13 cellular contexts compared by ENCODE assay signal in the genomic region with DNA sequence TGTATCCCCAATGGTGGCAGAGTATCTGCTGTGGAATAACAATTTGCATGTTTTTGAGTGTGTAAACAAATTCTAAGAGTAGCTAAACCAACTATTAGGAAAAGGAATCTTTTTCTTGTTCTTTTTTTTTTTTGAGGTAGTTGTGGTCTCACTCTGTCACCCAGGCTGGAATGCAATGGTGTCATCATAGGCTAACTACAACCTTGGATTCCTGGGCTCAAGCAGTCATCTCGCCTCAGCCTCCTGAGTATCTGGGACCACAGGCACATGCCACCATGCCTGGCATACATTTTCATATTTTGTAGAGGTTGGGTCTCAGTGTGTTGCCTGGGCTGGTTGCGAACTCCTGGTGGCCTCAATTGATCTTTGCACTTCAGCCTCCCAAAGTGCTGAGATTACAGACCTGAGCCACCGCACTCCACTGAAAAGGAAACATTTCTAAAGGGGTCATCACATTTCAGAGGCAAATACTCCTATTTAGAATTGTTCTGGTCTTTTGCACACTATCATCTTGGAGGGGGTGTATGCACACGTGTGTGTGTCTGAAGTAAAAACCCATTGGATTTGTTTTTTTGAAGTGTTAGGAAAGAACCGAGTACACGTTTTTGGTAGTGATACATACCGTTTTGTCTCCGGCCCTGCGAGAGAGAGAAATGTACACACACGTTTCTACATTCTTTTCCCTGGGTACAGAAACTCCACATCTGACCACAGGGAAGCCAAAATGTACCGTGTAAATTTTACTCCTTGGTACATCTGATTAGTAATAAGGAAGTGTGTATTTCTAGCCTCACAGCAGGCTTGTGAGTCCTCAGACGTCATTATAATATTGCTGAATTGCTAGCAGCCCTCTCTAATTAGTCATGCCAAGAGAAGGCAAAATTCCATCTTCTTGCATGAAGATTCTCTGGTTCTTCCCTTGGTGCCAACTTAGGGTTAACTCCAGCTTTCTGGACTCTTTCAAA.
A peak's percentile ranks its signal among the peaks of the same experiment; 100 is the strongest.
DNase-seq lines count a peak whose midpoint lies in the region; ATAC-seq, FAIRE-seq and TF ChIP-seq lines count a peak whose summit lies in the region.
"Had no signal": no experiment of that assay in that cellular context is flagged by ENCODE, and none has a peak within 500 bp of the region (broad histone marks: within the 10 kb centered on the region; RNA-seq: fewer than 3 reads in every experiment).

No MANE protein-coding gene starts in this region.

- H3K9ac ChIP-seq in HepG2 (ENCODE audit: insufficient read depth, low read depth, low read length): no peak overlapping the region; the same call in 1 of the 2 replicates

- H3K79me2 ChIP-seq in HepG2 (ENCODE audit: insufficient read depth, low read length): no peaks in the 10 kb centered on the region

- H3K27ac ChIP-seq in HepG2 (ENCODE audit: extremely low read length, insufficient read depth, low read length) (peak overlapping the region; percentile 48), right lobe of liver (no peak overlapping the region)

- H3K27me3 Mint-ChIP-seq in activated naive CD8-positive, alpha-beta T cell treated with anti-CD3 and anti-CD28 coated beads, Interleukin-2, amount 50 U/mL, for 24 hours: no peaks in the 10 kb centered on the region

- H3K4me3 Mint-ChIP-seq in activated naive CD8-positive, alpha-beta T cell treated with anti-CD3 and anti-CD28 coated beads, Interleukin-2, amount 50 U/mL, for 24 hours: no peak overlapping the region

- no peak overlapping the region; a peak in 1 of 6 replicates for H3K4me3 ChIP-seq in HepG2 (replicated peaks in 1 of 3; ENCODE audit: insufficient read depth in 1 of 3, low read depth in 2 of 3, low read length in 3 of 3)
- H3K4me3 ChIP-seq in right lobe of liver: no peak overlapping the region

- no TSS peak for BruUV-seq in HepG2 (replicated peaks; lab: Mats Ljungman, UMichigan)

- H3K4me2 ChIP-seq in HepG2 (ENCODE audit: low read depth, low read length): peak overlapping the region; percentile 47

- TF ChIP-seq RAD21 in HepG2 (CRISPR knock-in tag; IDR thresholded peaks at IDR 0.05): no peak

- POLR2A ChIA-PET in HepG2 (lab: Yijun Ruan, JAX): no interaction called here

- in situ Hi-C loops in HepG2 (cut with HindIII; ENCODE audit: extremely low pct_ligation_motif_present, low pct_unique_long_range_greater_than_20kb) (no loop called here), ACHN (cut with HindIII; ENCODE audit: low pct_ligation_motif_present, low pct_unique_long_range_greater_than_20kb, low sequenced_read_pairs) (no loop called here)

- CTCF ChIA-PET in HepG2 (lab: Yijun Ruan, JAX; ENCODE audit: low intra/inter-chr PET ratio, low total read pairs): no interaction called here

- TF ChIP-seq EP300 in HepG2 (IDR thresholded peaks at IDR 0.05; ENCODE audit: low read depth in 2 of 2, low read length in 2 of 2) (no peak), HepG2 (CRISPR knock-in tag; IDR thresholded peaks at IDR 0.05; ENCODE audit: borderline replicate concordance) (no peak)

- peak; percentile 63 for DNase-seq in HepG2 (ENCODE audit: low spot score)
- no peak for DNase-seq in right lobe of liver
- no peak for DNase-seq in activated naive CD8-positive, alpha-beta T cell treated with anti-CD3 and anti-CD28 coated beads, Interleukin-2, amount 50 U/mL, for 24 hours
- peak; percentile 79 for DNase-seq in kidney tubule cell (ENCODE audit: low spot score)
- DNase-seq in stimulated activated CD4-positive, alpha-beta T cell treated with anti-CD3 and anti-CD28 coated beads, Interleukin-1b, Interleukin-23, amount 100 ng/mL, for 48 hours: no peak
- no peak for DNase-seq in central memory CD4-positive, alpha-beta T cell
- DNase-seq in NCI-H2107 treated with DMSO at 0.1 percent for 48 hours (lab: John Stamatoyannopoulos, UW; ENCODE audit: unreplicated experiment): no peak
- no peak for DNase-seq in ACHN
- DNase-seq: activated naive CD4-positive, alpha-beta T cell treated with anti-CD3 and anti-CD28 coated beads, Interleukin-2, amount 50 U/mL, for 16 hours; C1 segment of cervical spinal cord; NCI-H226; nucleus accumbens had no signal

- intact Hi-C loops in HepG2 (cut with micrococcal nuclease; ENCODE audit: unreplicated experiment) (loop anchor here (5.0 kb wide), 1 partner anchor 63 kb away; no protein-coding TSS in a partner anchor), right lobe of liver (cut with DNase I) (no loop called here)

- peak; percentile 31 for ATAC-seq in HepG2
- ATAC-seq in right lobe of liver: no peak
- ATAC-seq in activated naive CD8-positive, alpha-beta T cell treated with anti-CD3 and anti-CD28 coated beads, Interleukin-2, amount 50 U/mL, for 24 hours: no peak

- no peaks in the 10 kb centered on the region for H3K9me3 ChIP-seq in HepG2 (ENCODE audit: low read length)
- H3K9me3 ChIP-seq in right lobe of liver: no peaks in the 10 kb centered on the region

- peaks cover 22% of the 10 kb centered on the region; the same call in 1 of the 2 replicates for H4K20me1 ChIP-seq in HepG2 (ENCODE audit: insufficient read depth, low read length)

- H3K27me3 ChIP-seq in HepG2 (ENCODE audit: control insufficient read depth in 1 of 2, insufficient read depth in 2 of 2, low read length in 2 of 2): no peaks in the 10 kb centered on the region
- no peaks in the 10 kb centered on the region for H3K27me3 ChIP-seq in right lobe of liver

- no peak overlapping the region for H2AFZ ChIP-seq in HepG2 (ENCODE audit: low read length)

- H3K4me1 ChIP-seq in HepG2 (ENCODE audit: insufficient read depth, low read length) (peaks cover 57% of the 10 kb centered on the region), right lobe of liver (peaks cover 0 to 39% (median 11%) of the 10 kb centered on the region in 4 donors)

- peak overlapping the region; percentile 27 for H3K27ac Mint-ChIP-seq in activated naive CD8-positive, alpha-beta T cell treated with anti-CD3 and anti-CD28 coated beads, Interleukin-2, amount 50 U/mL, for 24 hours

- peaks cover 4% of the 10 kb centered on the region for H3K9me3 Mint-ChIP-seq in activated naive CD8-positive, alpha-beta T cell treated with anti-CD3 and anti-CD28 coated beads, Interleukin-2, amount 50 U/mL, for 24 hours

- TF ChIP-seq POLR2A in HepG2 (IDR thresholded peaks at IDR 0.05; ENCODE audit: insufficient read depth in 1 of 2, low read depth in 2 of 2, low read length in 2 of 2): no peak
- no peak for TF ChIP-seq POLR2A in right lobe of liver (IDR thresholded peaks at IDR 0.05)

- 25% methylated on average over 12 of the region's 12 CpGs for WGBS in HepG2 (ENCODE audit: low lambda C conversion rate)
- WGBS in right lobe of liver (ENCODE audit: insufficient coverage, low coverage, low lambda C conversion rate, missing lambda C conversion rate): 54% methylated on average over 11 of the region's 12 CpGs

- peaks cover 85% of the 10 kb centered on the region for H3K4me1 Mint-ChIP-seq in activated naive CD8-positive, alpha-beta T cell treated with anti-CD3 and anti-CD28 coated beads, Interleukin-2, amount 50 U/mL, for 24 hours

- FAIRE-seq in HepG2 (lab: Jason Lieb, UNC): peak; percentile 37
- FAIRE-seq: H1 had no signal

- H3K36me3 Mint-ChIP-seq in activated naive CD8-positive, alpha-beta T cell treated with anti-CD3 and anti-CD28 coated beads, Interleukin-2, amount 50 U/mL, for 24 hours (ENCODE audit: low read depth): peaks cover 39% of the 10 kb centered on the region

- TF ChIP-seq CTCF in HepG2 (CRISPR knock-in tag; IDR thresholded peaks at IDR 0.05): no peak
- TF ChIP-seq CTCF in right lobe of liver (IDR thresholded peaks at IDR 0.05): no peak

- no peaks in the 10 kb centered on the region for H3K36me3 ChIP-seq in HepG2 (replicated peaks in 1 of 2; ENCODE audit: control insufficient read depth in 1 of 2, insufficient read depth in 2 of 2, low read length in 2 of 2)
- H3K36me3 ChIP-seq in right lobe of liver: no peaks in the 10 kb centered on the region

TF ChIP-seq in HepG2, 621 proteins besides CTCF, POLR2A, EP300 and RAD21 (continues in another document):
- TF ChIP-seq RXRA (CRISPR knock-in tag; IDR thresholded peaks at IDR 0.05) (peak; percentile 45; the same call in 1 of the 2 replicates), MIER3 (CRISPR knock-in tag; IDR thresholded peaks at IDR 0.05; ENCODE audit: borderline replicate concordance) (no peak), ZNF274 (CRISPR knock-in tag; IDR thresholded peaks at IDR 0.05) (no peak), POLR2AphosphoS2 (IDR thresholded peaks at IDR 0.05; ENCODE audit: low read depth, low read length) (no peak), PITX1 (CRISPR knock-in tag; IDR thresholded peaks at IDR 0.05) (0 out of 2 replicates have a peak, but pooled peaks have one; percentile 21), GFI1 (CRISPR knock-in tag; IDR thresholded peaks at IDR 0.05; ENCODE audit: borderline replicate concordance) (peak; percentile 93), ZBTB7A (CRISPR knock-in tag; IDR thresholded peaks at IDR 0.05) (no peak), ZNF292 (CRISPR knock-in tag; IDR thresholded peaks at IDR 0.05; ENCODE audit: borderline replicate concordance, low read depth) (no peak), ZNF841 (CRISPR knock-in tag; IDR thresholded peaks at IDR 0.05; ENCODE audit: borderline replicate concordance) (no peak), ZMYM3 (CRISPR knock-in tag; IDR thresholded peaks at IDR 0.05) (peak; percentile 54; the same call in 1 of the 2 replicates), PCBP2 (optimal IDR thresholded peaks at IDR 0.05; ENCODE audit: low read depth, low read length, poor library complexity, severe bottlenecking) (no peak), SALL1 (CRISPR knock-in tag; IDR thresholded peaks at IDR 0.05) (peak; percentile 60; the same call in 1 of the 2 replicates), TEAD2 (CRISPR knock-in tag; IDR thresholded peaks at IDR 0.05) (no peak)
- TF ChIP-seq, protein P1, sequence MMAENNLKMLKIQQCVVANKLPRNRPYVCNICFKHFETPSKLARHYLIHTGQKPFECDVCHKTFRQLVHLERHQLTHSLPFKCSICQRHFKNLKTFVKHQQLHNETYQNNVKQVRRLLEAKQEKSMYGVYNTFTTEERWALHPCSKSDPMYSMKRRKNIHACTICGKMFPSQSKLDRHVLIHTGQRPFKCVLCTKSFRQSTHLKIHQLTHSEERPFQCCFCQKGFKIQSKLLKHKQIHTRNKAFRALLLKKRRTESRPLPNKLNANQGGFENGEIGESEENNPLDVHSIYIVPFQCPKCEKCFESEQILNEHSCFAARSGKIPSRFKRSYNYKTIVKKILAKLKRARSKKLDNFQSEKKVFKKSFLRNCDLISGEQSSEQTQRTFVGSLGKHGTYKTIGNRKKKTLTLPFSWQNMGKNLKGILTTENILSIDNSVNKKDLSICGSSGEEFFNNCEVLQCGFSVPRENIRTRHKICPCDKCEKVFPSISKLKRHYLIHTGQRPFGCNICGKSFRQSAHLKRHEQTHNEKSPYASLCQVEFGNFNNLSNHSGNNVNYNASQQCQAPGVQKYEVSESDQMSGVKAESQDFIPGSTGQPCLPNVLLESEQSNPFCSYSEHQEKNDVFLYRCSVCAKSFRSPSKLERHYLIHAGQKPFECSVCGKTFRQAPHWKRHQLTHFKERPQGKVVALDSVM (CRISPR knock-in tag; IDR thresholded peaks at IDR 0.05): peak; percentile 40; the same call in 1 of the 2 replicates
- TF ChIP-seq, protein P2, sequence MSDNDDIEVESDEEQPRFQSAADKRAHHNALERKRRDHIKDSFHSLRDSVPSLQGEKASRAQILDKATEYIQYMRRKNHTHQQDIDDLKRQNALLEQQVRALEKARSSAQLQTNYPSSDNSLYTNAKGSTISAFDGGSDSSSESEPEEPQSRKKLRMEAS (IDR thresholded peaks at IDR 0.05): no peak

Comparison
In these comparisons a context has a peak if more than half of its experiments do, and no peak if none do; other contexts are left out.
1. DNase-seq: peak in HepG2 (single experiment) and kidney tubule cell (single experiment); none in right lobe of liver (0 of 3), activated naive CD8-positive, alpha-beta T cell treated with anti-CD3 and anti-CD28 coated beads, Interleukin-2, amount 50 U/mL, for 24 hours (single experiment), stimulated activated CD4-positive, alpha-beta T cell treated with anti-CD3 and anti-CD28 coated beads, Interleukin-1b, Interleukin-23, amount 100 ng/mL, for 48 hours (single experiment), central memory CD4-positive, alpha-beta T cell (single experiment), NCI-H2107 treated with DMSO at 0.1 percent for 48 hours (single experiment) and ACHN (single experiment).